8 cellular contexts compared by ENCODE assay signal in the genomic region with DNA sequence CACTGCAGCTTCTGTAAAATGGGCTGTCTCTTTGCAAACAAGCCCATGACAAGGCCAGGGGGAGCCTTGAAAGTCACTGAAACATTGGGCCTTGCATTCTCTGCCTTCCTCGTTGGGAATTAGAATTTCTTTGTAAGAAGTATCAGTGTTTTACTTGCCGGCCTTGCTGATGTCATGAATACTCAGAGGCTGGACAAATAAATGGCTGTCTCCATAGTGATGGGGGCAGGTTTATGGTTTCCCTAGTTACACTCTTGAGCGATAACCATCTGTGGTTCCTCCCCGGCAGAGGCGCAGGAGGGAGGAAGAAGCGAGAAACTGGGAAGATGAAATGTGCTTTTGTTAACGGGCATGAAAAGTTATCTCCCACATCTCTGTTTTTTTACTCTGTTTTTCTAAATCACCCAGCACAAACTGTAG.
DNase-seq lines count a peak whose midpoint lies in the region; ATAC-seq, FAIRE-seq and TF ChIP-seq lines count a peak whose summit lies in the region.

No MANE protein-coding gene starts in this region.

- no peak for TF ChIP-seq CTCF in GM10266 (IDR thresholded peaks at IDR 0.05; ENCODE audit: control insufficient read depth, insufficient read depth, low read depth, missing control alignments)

- no peaks in the 10 kb centered on the region for H3K27me3 ChIP-seq in SJCRH30

- H3K9me3 ChIP-seq in SJCRH30 (replicated peaks), result no peaks in the 10 kb centered on the region

- peaks cover 9% of the 10 kb centered on the region; the same call in 1 of the 2 replicates for H3K4me1 ChIP-seq in SJCRH30

- TF ChIP-seq POLR2A in H54 (IDR thresholded peaks at IDR 0.05; ENCODE audit: low read depth, low read length), result no peak

- H3K27ac ChIP-seq in SJCRH30, result no peak overlapping the region

- no peak overlapping the region for H3K4me3 ChIP-seq in SJCRH30

- no peak for FAIRE-seq in H54 (lab: Jason Lieb, UNC)

- no peaks in the 10 kb centered on the region for H3K36me3 ChIP-seq in SJCRH30

- ATAC-seq in GM19023 (IDR thresholded peaks at IDR 0.05; ENCODE audit: unreplicated experiment), result no peak
- no peak for ATAC-seq in esophagus mucosa

- DNase-seq in DMS79 (lab: John Stamatoyannopoulos, UW) (peak; percentile 67), H54 (ENCODE audit: insufficient read length, low spot score) (peak; percentile 49), SJCRH30 (peak; percentile 61 to 69), iris pigment epithelial cell (ENCODE audit: low read depth) (peak; percentile 48), GM10266 (ENCODE audit: extremely low spot score) (no peak), HuH-7.5 (ENCODE audit: low spot score) (no peak)

Comparison
In these comparisons a context has a peak if more than half of its experiments do, and no peak if none do; other contexts are left out.
1. DNase-seq: peak in DMS79 (single experiment), H54 (single experiment), SJCRH30 (2 of 2) and iris pigment epithelial cell (single experiment); none in GM10266 (single experiment) and HuH-7.5 (single experiment).